In genomic region chr13:114066956-114067355, GRCh38 we compare ENCODE assay signal across 9 cellular contexts.
DNase-seq lines count a peak whose midpoint lies in the region; TF ChIP-seq lines count a peak whose summit lies in the region.
"Had no signal": no experiment of that assay in that cellular context is flagged by ENCODE, and none has a peak within 500 bp of the region (broad histone marks: within the 10 kb centered on the region; RNA-seq: fewer than 3 reads in every experiment).

No MANE protein-coding gene starts in this region.

- peak overlapping the region; percentile 52; the same call in 1 of the 2 replicates for H3K27ac ChIP-seq in OCI-LY3 (ENCODE audit: low read length)
- peak overlapping the region; percentile 80 to 98 (median 92) for H3K27ac ChIP-seq in esophagus squamous epithelium
- peak overlapping the region; percentile 46 to 99 (median 96) for H3K27ac ChIP-seq in stomach

- WGBS in esophagus squamous epithelium, 2 donors = no CpG with 5 or more reads among the region's 7 CpGs
- 90 to 100% (median 92%) methylated on average over 2 to 7 of the region's 7 CpGs for WGBS in stomach, 5 donors

- H3K4me1 Mint-ChIP-seq in activated CD4-positive, alpha-beta T cell treated with anti-CD3 and anti-CD28 coated beads, Interleukin-2, amount 10 ng/mL, durations not matched to agents 24 days and 14 days = peaks cover 51% of the 10 kb centered on the region

- H3K9me3 ChIP-seq in OCI-LY3 (ENCODE audit: insufficient read depth, low read length) (no peaks in the 10 kb centered on the region), esophagus squamous epithelium (no peaks in the 10 kb centered on the region), stomach (no peaks in the 10 kb centered on the region)

- TF ChIP-seq EP300 in stomach (IDR thresholded peaks at IDR 0.05) = no peak

- peak overlapping the region; percentile 68 for H3K4me3 ChIP-seq in OCI-LY3 (ENCODE audit: low read length)
- H3K4me3 ChIP-seq in esophagus squamous epithelium = no peak overlapping the region
- no peak overlapping the region for H3K4me3 ChIP-seq in stomach
- H3K4me3 ChIP-seq in H7 (ENCODE audit: insufficient read depth, low read depth, low read length) = no peak overlapping the region

- peaks cover 6% of the 10 kb centered on the region for H3K9me3 Mint-ChIP-seq in activated CD4-positive, alpha-beta T cell treated with anti-CD3 and anti-CD28 coated beads, Interleukin-2, amount 10 ng/mL, durations not matched to agents 24 days and 14 days

- H3K4me1 ChIP-seq in OCI-LY3 (ENCODE audit: low read length) (peaks cover 47% of the 10 kb centered on the region), esophagus squamous epithelium (peaks cover 27 to 79% (median 61%) of the 10 kb centered on the region in 3 donors), stomach (peaks cover 52 to 74% (median 62%) of the 10 kb centered on the region in 4 donors)

- no peaks in the 10 kb centered on the region for H4K20me1 ChIP-seq in OCI-LY3 (ENCODE audit: insufficient read depth, low read length)

- in situ Hi-C loops in G401 (cut with HindIII; ENCODE audit: low sequenced_read_pairs) = no loop called here

- H3K27me3 ChIP-seq in OCI-LY3 (ENCODE audit: low read depth, low read length) = peaks cover 16% of the 10 kb centered on the region
- peaks cover 0 to 6% (median 0%) of the 10 kb centered on the region in 4 donors for H3K27me3 ChIP-seq in esophagus squamous epithelium
- no peaks in the 10 kb centered on the region for H3K27me3 ChIP-seq in stomach
- no peaks in the 10 kb centered on the region for H3K27me3 ChIP-seq in H7 (ENCODE audit: control insufficient read depth, insufficient read depth, low read length)

- peak overlapping the region; percentile 75 for H3K4me3 Mint-ChIP-seq in activated CD4-positive, alpha-beta T cell treated with anti-CD3 and anti-CD28 coated beads, Interleukin-2, amount 10 ng/mL, durations not matched to agents 24 days and 14 days

- H3K27ac Mint-ChIP-seq in activated CD4-positive, alpha-beta T cell treated with anti-CD3 and anti-CD28 coated beads, Interleukin-2, amount 10 ng/mL, durations not matched to agents 24 days and 14 days = peak overlapping the region; percentile 85

- peaks cover 26% of the 10 kb centered on the region for H3K36me3 Mint-ChIP-seq in activated CD4-positive, alpha-beta T cell treated with anti-CD3 and anti-CD28 coated beads, Interleukin-2, amount 10 ng/mL, durations not matched to agents 24 days and 14 days (ENCODE audit: low read depth)

- H3K79me2 ChIP-seq in OCI-LY3 (ENCODE audit: low read length) = no peaks in the 10 kb centered on the region

- H3K9ac ChIP-seq in OCI-LY3 (ENCODE audit: low read length) = peak overlapping the region; percentile 12; the same call in 1 of the 2 replicates

- intact Hi-C loops in activated CD4-positive, alpha-beta T cell treated with anti-CD3 and anti-CD28 coated beads, Interleukin-2, amount 10 ng/mL, durations not matched to agents 24 days and 14 days (cut with micrococcal nuclease) = loop anchor here (1.0 to 2.0 kb wide), 3 partner anchors 18 to 64 kb away; no protein-coding TSS in a partner anchor
- intact Hi-C loops in esophagus squamous epithelium (cut with DNase I) = no loop called here
- intact Hi-C loops in stomach (cut with DNase I; ENCODE audit: low total_unique reads) = loop anchor here (10.0 kb wide), 1 partner anchor 58 kb away; no protein-coding TSS in a partner anchor

- no peaks in the 10 kb centered on the region for H3K36me3 ChIP-seq in OCI-LY3 (replicated peaks; ENCODE audit: low read depth, low read length)
- H3K36me3 ChIP-seq in esophagus squamous epithelium = no peaks in the 10 kb centered on the region
- H3K36me3 ChIP-seq in stomach = peaks cover 0 to 6% (median 0%) of the 10 kb centered on the region in 4 donors
- no peaks in the 10 kb centered on the region for H3K36me3 ChIP-seq in H7 (replicated peaks; ENCODE audit: control insufficient read depth, insufficient read depth, low read length)

- peak overlapping the region; percentile 92 for H3K4me2 ChIP-seq in OCI-LY3 (ENCODE audit: low read length)

- H3K27me3 Mint-ChIP-seq in activated CD4-positive, alpha-beta T cell treated with anti-CD3 and anti-CD28 coated beads, Interleukin-2, amount 10 ng/mL, durations not matched to agents 24 days and 14 days = no peaks in the 10 kb centered on the region

- no peak overlapping the region for H2AFZ ChIP-seq in OCI-LY3 (ENCODE audit: low read depth, low read length)

- DNase-seq in activated CD4-positive, alpha-beta T cell treated with anti-CD3 and anti-CD28 coated beads, Interleukin-2, amount 10 ng/mL, durations not matched to agents 24 days and 14 days = no peak
- no peak for DNase-seq in activated CD4-positive, alpha-beta T cell treated with anti-CD3 and anti-CD28 coated beads for 1 hour
- DNase-seq in esophagus squamous epithelium (lab: John Stamatoyannopoulos, UW) = no peak
- no peak for DNase-seq in stomach
- no peak for DNase-seq in effector CD8-positive, alpha-beta T cell (lab: John Stamatoyannopoulos, UW)
- DNase-seq in H7 = no peak
- no peak for DNase-seq in G401 (ENCODE audit: low spot score)
- DNase-seq: ACHN had no signal

- TF ChIP-seq POLR2A in esophagus squamous epithelium (IDR thresholded peaks at IDR 0.05) = no peak
- TF ChIP-seq POLR2A in stomach (IDR thresholded peaks at IDR 0.05) = no peak

- TF ChIP-seq CTCF in OCI-LY3 (IDR thresholded peaks at IDR 0.05; ENCODE audit: low read depth, low read length) (no peak), esophagus squamous epithelium (IDR thresholded peaks at IDR 0.05) (no peak), stomach (IDR thresholded peaks at IDR 0.05) (no peak)
